2 cellular contexts compared by ENCODE assay signal in genomic region chr5:111806150-111806549, GRCh38.
TF ChIP-seq lines count a peak whose summit lies in the region.

No MANE protein-coding gene starts in this region.

TF ChIP-seq in IMR-90, 13 proteins besides CTCF, POLR2A, EP300 and RAD21:
- TF ChIP-seq NFE2L2 (IDR thresholded peaks at IDR 0.05; ENCODE audit: low read depth, low read length), result no peak
- TF ChIP-seq SMC3 (IDR thresholded peaks at IDR 0.05; ENCODE audit: low read depth, low read length), result no peak
- no peak for TF ChIP-seq BHLHE40 (IDR thresholded peaks at IDR 0.05; ENCODE audit: low read depth, low read length)
- TF ChIP-seq MAZ (IDR thresholded peaks at IDR 0.05; ENCODE audit: borderline replicate concordance, low read depth, low read length), result no peak
- no peak for TF ChIP-seq RFX5 (IDR thresholded peaks at IDR 0.05; ENCODE audit: low read depth, low read length)
- TF ChIP-seq USF2 (IDR thresholded peaks at IDR 0.05; ENCODE audit: low read depth, low read length), result no peak
- no peak for TF ChIP-seq CEBPB (IDR thresholded peaks at IDR 0.05; ENCODE audit: low read depth, low read length)
- TF ChIP-seq MAFK (IDR thresholded peaks at IDR 0.05; ENCODE audit: low read depth, low read length), result no peak
- no peak for TF ChIP-seq ELK1 (IDR thresholded peaks at IDR 0.05; ENCODE audit: borderline replicate concordance, low read depth, low read length)
- TF ChIP-seq FOS (IDR thresholded peaks at IDR 0.05; ENCODE audit: low read depth, low read length), result no peak
- no peak for TF ChIP-seq RCOR1 (IDR thresholded peaks at IDR 0.05; ENCODE audit: insufficient replicate concordance, low read length)
- TF ChIP-seq CHD1 (IDR thresholded peaks at IDR 0.05; ENCODE audit: low read depth, low read length), result no peak
- no peak for TF ChIP-seq MXI1 (IDR thresholded peaks at IDR 0.05; ENCODE audit: borderline replicate concordance, low read depth, low read length)

TF ChIP-seq in H1, 55 proteins besides CTCF, POLR2A, EP300 and RAD21:
- TF ChIP-seq JUND (IDR thresholded peaks at IDR 0.05; ENCODE audit: low read length), result no peak
- no peak for TF ChIP-seq ATF3 (IDR thresholded peaks at IDR 0.05; ENCODE audit: insufficient read depth, low read depth, low read length)
- no peak for TF ChIP-seq SIX5 (IDR thresholded peaks at IDR 0.05; ENCODE audit: low read depth, low read length)
- no peak for TF ChIP-seq NANOG (IDR thresholded peaks at IDR 0.05; ENCODE audit: insufficient read depth, low read depth, low read length, poor library complexity, severe bottlenecking)
- TF ChIP-seq SP4 (IDR thresholded peaks at IDR 0.05; ENCODE audit: low read length), result no peak
- no peak for TF ChIP-seq SUZ12 (IDR thresholded peaks at IDR 0.05; ENCODE audit: low read length)
- no peak for TF ChIP-seq CBX8 (IDR thresholded peaks at IDR 0.05; ENCODE audit: borderline replicate concordance, low read depth, low read length)
- no peak for TF ChIP-seq RNF2 (IDR thresholded peaks at IDR 0.05; ENCODE audit: borderline replicate concordance, low read depth, low read length, missing control alignments, poor library complexity, severe bottlenecking)
- TF ChIP-seq SP2 (IDR thresholded peaks at IDR 0.05; ENCODE audit: low read length), result no peak
- TF ChIP-seq JUN (IDR thresholded peaks at IDR 0.05; ENCODE audit: low read depth, low read length), result no peak
- TF ChIP-seq HDAC2 (IDR thresholded peaks at IDR 0.05; ENCODE audit: borderline replicate concordance in 1 of 2, low read depth in 2 of 2, low read length in 2 of 2), result no peak
- no peak for TF ChIP-seq ZNF274 (IDR thresholded peaks at IDR 0.05; ENCODE audit: borderline replicate concordance, extremely low read depth, low read length)
- TF ChIP-seq CHD7 (IDR thresholded peaks at IDR 0.05; ENCODE audit: insufficient replicate concordance, low read length), result no peak
- no peak for TF ChIP-seq POLR2AphosphoS5 (IDR thresholded peaks at IDR 0.05; ENCODE audit: low read depth, low read length)
- no peak for TF ChIP-seq CBX5 (IDR thresholded peaks at IDR 0.05; ENCODE audit: low read depth, low read length)
